ENCODE assay signal across 16 cellular contexts in genomic region chr6:3358413-3359090, GRCh38.
"Had no signal": no experiment of that assay in that cellular context is flagged by ENCODE, and none has a peak within 500 bp of the region (broad histone marks: within the 10 kb centered on the region; RNA-seq: fewer than 3 reads in every experiment).

No MANE protein-coding gene starts in this region.

- DNase-seq: activated CD4-positive, alpha-beta T cell treated with anti-CD3 and anti-CD28 coated beads for 1 hour; activated CD4-positive, alpha-beta T cell treated with anti-CD3 and anti-CD28 coated beads, Interleukin-2, amount 50 U/mL, for 48 hours; activated naive CD4-positive, alpha-beta T cell treated with anti-CD3 and anti-CD28 coated beads, Interleukin-2, amount 10 ng/mL, durations not matched to agents 7 days and 5 days; central memory CD4-positive, alpha-beta T cell; effector CD8-positive, alpha-beta T cell; mesendoderm; nephron progenitor cell; right cardiac atrium; T-helper 1 cell; T1000; thyroid gland; uterus had no signal

- H3K27ac ChIP-seq: coronary artery, foreskin keratinocyte had no signal

- H3K36me3 Mint-ChIP-seq: activated naive CD4-positive, alpha-beta T cell treated with anti-CD3 and anti-CD28 coated beads, Interleukin-2, amount 10 ng/mL, durations not matched to agents 7 days and 5 days had no signal

- ATAC-seq: right cardiac atrium had no signal

- H3K9me3 ChIP-seq: prostate gland, thyroid gland, uterus had no signal

- H3K27me3 Mint-ChIP-seq: stimulated activated naive CD8-positive, alpha-beta T cell treated with anti-CD3 and anti-CD28 coated beads, Interleukin-15, Interleukin-2, amounts not matched to agents 100 ng/mL and 50 ng/mL, for 24 hours had no signal

- H3K4me3 Mint-ChIP-seq: activated naive CD4-positive, alpha-beta T cell treated with anti-CD3 and anti-CD28 coated beads, Interleukin-2, amount 10 ng/mL, durations not matched to agents 7 days and 5 days; stimulated activated naive CD8-positive, alpha-beta T cell treated with anti-CD3 and anti-CD28 coated beads, Interleukin-15, Interleukin-2, amounts not matched to agents 100 ng/mL and 50 ng/mL, for 24 hours had no signal

- H3K4me3 ChIP-seq: coronary artery, prostate gland, thyroid gland, uterus had no signal

- H3K27me3 ChIP-seq: thyroid gland, uterus had no signal

- H3K36me3 ChIP-seq: prostate gland, thyroid gland, uterus had no signal

- H3K9me3 Mint-ChIP-seq: activated naive CD4-positive, alpha-beta T cell treated with anti-CD3 and anti-CD28 coated beads, Interleukin-2, amount 10 ng/mL, durations not matched to agents 7 days and 5 days; nephron progenitor cell; stimulated activated naive CD8-positive, alpha-beta T cell treated with anti-CD3 and anti-CD28 coated beads, Interleukin-15, Interleukin-2, amounts not matched to agents 100 ng/mL and 50 ng/mL, for 24 hours had no signal

- H3K27ac Mint-ChIP-seq: activated naive CD4-positive, alpha-beta T cell treated with anti-CD3 and anti-CD28 coated beads, Interleukin-2, amount 10 ng/mL, durations not matched to agents 7 days and 5 days; stimulated activated naive CD8-positive, alpha-beta T cell treated with anti-CD3 and anti-CD28 coated beads, Interleukin-15, Interleukin-2, amounts not matched to agents 100 ng/mL and 50 ng/mL, for 24 hours had no signal
